Comparison of ENCODE assay signal across 11 cellular contexts in the genomic region with DNA sequence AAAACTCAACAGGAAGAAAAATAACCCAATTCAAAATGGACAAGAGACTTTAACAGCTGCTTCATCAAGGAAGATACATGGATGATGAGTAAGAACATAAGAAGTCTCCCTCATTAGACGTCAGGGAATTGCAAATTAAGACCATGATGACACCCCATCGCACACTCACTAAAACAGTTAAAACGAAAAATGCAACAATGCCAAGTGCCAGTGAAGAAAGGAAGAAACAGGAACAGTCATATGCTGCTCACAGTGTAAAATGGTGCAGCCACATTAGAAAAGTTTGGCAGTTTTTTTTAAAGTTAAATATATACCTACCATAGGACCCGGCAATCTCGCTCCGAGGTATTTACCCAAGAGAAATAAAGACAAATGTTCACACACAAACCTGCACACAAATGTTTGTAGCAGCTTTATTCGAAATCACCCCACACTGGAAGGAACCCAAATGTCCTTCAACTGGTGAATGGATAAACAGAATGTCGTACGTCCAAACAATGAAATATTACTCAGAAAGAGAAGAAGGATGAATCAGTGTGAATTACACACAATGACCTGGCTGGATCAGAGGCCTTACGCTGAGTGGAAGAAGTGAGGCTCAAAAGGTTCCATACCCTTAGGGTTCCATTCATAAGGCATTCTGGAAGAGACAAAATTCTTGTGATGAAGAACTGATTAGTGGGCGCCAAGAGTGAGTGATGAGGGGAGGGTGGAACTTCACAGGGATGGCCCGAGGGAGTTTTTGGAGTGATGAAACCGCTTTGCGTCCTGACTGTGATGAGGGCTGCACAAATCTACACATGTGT.
DNase-seq lines count a peak whose midpoint lies in the region; TF ChIP-seq lines count a peak whose summit lies in the region.
"Had no signal": no experiment of that assay in that cellular context is flagged by ENCODE, and none has a peak within 500 bp of the region (broad histone marks: within the 10 kb centered on the region; RNA-seq: fewer than 3 reads in every experiment).

No MANE protein-coding gene starts in this region.

- H3K36me3 Mint-ChIP-seq in CD4-positive, alpha-beta memory T cell: no peaks in the 10 kb centered on the region

- H3K9me3 ChIP-seq in adipocyte (ENCODE audit: control insufficient read depth, low read length) (no peaks in the 10 kb centered on the region), adrenal gland (replicated peaks in 1 of 3) (no peaks in the 10 kb centered on the region)
- H3K9me3 ChIP-seq in CD4-positive, alpha-beta memory T cell (ENCODE audit: control insufficient read depth in 1 of 2, low read length in 2 of 2): peaks cover 0 to 3% of the 10 kb centered on the region in 2 donors
- H3K9me3 ChIP-seq: prostate gland had no signal

- TF ChIP-seq CTCF in fibroblast of villous mesenchyme (IDR thresholded peaks at IDR 0.05; ENCODE audit: insufficient read depth, low read depth, low read length) (no peak), adrenal gland (IDR thresholded peaks at IDR 0.05) (no peak)

- no peak overlapping the region for H3K27ac Mint-ChIP-seq in CD4-positive, alpha-beta memory T cell
- H3K27ac Mint-ChIP-seq: activated T-cell treated with anti-CD3 and anti-CD28 coated beads, Interleukin-2, amount 50 U/mL, for 24 hours had no signal

- CTCF ChIA-PET in CD4-positive, alpha-beta memory T cell (lab: Charles Lee; ENCODE audit: partially characterized antibody): interaction anchor here (1.0 kb wide), 1 partner anchor 10 kb away, joined by 3 read pairs; no protein-coding TSS in a partner anchor

- no peaks in the 10 kb centered on the region for H3K27me3 ChIP-seq in adipocyte (replicated peaks; ENCODE audit: control insufficient read depth, insufficient read depth, low read length)
- no peaks in the 10 kb centered on the region for H3K27me3 ChIP-seq in CD4-positive, alpha-beta memory T cell (ENCODE audit: insufficient read depth, low read length)
- no peaks in the 10 kb centered on the region for H3K27me3 ChIP-seq in adrenal gland
- H3K27me3 ChIP-seq: cardiac muscle cell had no signal

- intact Hi-C loops in CD4-positive, alpha-beta memory T cell (cut with micrococcal nuclease): no loop called here
- intact Hi-C loops in adrenal gland (cut with DNase I): no loop called here

- peaks cover 52% of the 10 kb centered on the region for H3K4me1 ChIP-seq in adipocyte (ENCODE audit: control insufficient read depth, insufficient read depth, low read length)
- H3K4me1 ChIP-seq in CD4-positive, alpha-beta memory T cell (ENCODE audit: insufficient read depth, low read length): no peaks in the 10 kb centered on the region
- peaks cover 0 to 5% of the 10 kb centered on the region in 2 donors for H3K4me1 ChIP-seq in adrenal gland (replicated peaks in 1 of 2)
- H3K4me1 ChIP-seq: prostate gland had no signal

- peaks cover 5 to 9% of the 10 kb centered on the region in 2 donors for H3K27me3 Mint-ChIP-seq in CD4-positive, alpha-beta memory T cell

- 56 to 67% (median 62%) methylated on average over 14 of the region's 14 CpGs for WGBS in adrenal gland, 4 donors

- peak; percentile 50 for DNase-seq in GM04504 (ENCODE audit: low read depth)
- peak; percentile 86 for DNase-seq in adipocyte (ENCODE audit: low read depth)
- peak; percentile 47 for DNase-seq in fibroblast of villous mesenchyme (ENCODE audit: low read depth)
- DNase-seq in skeletal muscle cell (ENCODE audit: low read depth): peak; percentile 45
- DNase-seq in CD4-positive, alpha-beta memory T cell: no peak
- DNase-seq in NCI-H748 treated with DMSO at 0.1 percent for 48 hours (lab: John Stamatoyannopoulos, UW): no peak
- no peak for DNase-seq in adrenal gland
- no peak for DNase-seq in NCI-H2029 (lab: John Stamatoyannopoulos, UW)
- DNase-seq: activated T-cell treated with anti-CD3 and anti-CD28 coated beads, Interleukin-2, amount 50 U/mL, for 24 hours had no signal

- no peak overlapping the region for H3K27ac ChIP-seq in CD4-positive, alpha-beta memory T cell (ENCODE audit: low read depth, low read length)
- H3K27ac ChIP-seq in adrenal gland: peak overlapping the region in 2 of 5 donors; percentile 43 to 71
- H3K27ac ChIP-seq: cardiac muscle cell, prostate gland had no signal

- peak overlapping the region; percentile 60 for H3K9ac ChIP-seq in adipocyte (ENCODE audit: low read length)

- H3K4me1 Mint-ChIP-seq in CD4-positive, alpha-beta memory T cell: peaks cover 0 to 4% (median under 1%) of the 10 kb centered on the region in 4 donors

- H3K4me3 ChIP-seq in adipocyte (ENCODE audit: low read length) (peak overlapping the region; percentile 62), fibroblast of villous mesenchyme (ENCODE audit: low read depth, low read length) (no peak overlapping the region), skeletal muscle cell (ENCODE audit: low read depth, low read length) (no peak overlapping the region), adrenal gland (no peak overlapping the region)
- no peak overlapping the region for H3K4me3 ChIP-seq in CD4-positive, alpha-beta memory T cell (ENCODE audit: low read length in 2 of 2)
- H3K4me3 ChIP-seq: cardiac muscle cell, prostate gland had no signal

- H3K9me3 Mint-ChIP-seq in CD4-positive, alpha-beta memory T cell: peaks cover 0 to 4% (median 0%) of the 10 kb centered on the region in 8 donors
- H3K9me3 Mint-ChIP-seq: activated T-cell treated with anti-CD3 and anti-CD28 coated beads, Interleukin-2, amount 50 U/mL, for 24 hours had no signal

- POLR2A ChIA-PET in CD4-positive, alpha-beta memory T cell (lab: Charles Lee; ENCODE audit: partially characterized antibody): no interaction called here

- H3K4me3 Mint-ChIP-seq in CD4-positive, alpha-beta memory T cell: no peak overlapping the region
- H3K4me3 Mint-ChIP-seq: activated T-cell treated with anti-CD3 and anti-CD28 coated beads, Interleukin-2, amount 50 U/mL, for 24 hours had no signal

- TF ChIP-seq POLR2A in adrenal gland (IDR thresholded peaks at IDR 0.05): no peak

- H3K36me3 ChIP-seq in adipocyte (ENCODE audit: control insufficient read depth, insufficient read depth, low read length, severe bottlenecking): no peaks in the 10 kb centered on the region
- no peaks in the 10 kb centered on the region for H3K36me3 ChIP-seq in CD4-positive, alpha-beta memory T cell (ENCODE audit: insufficient read depth, low read length)
- H3K36me3 ChIP-seq in adrenal gland (replicated peaks in 1 of 2): no peaks in the 10 kb centered on the region
- H3K36me3 ChIP-seq: cardiac muscle cell, prostate gland had no signal

Comparison
In these comparisons a context has a peak if more than half of its experiments do, and no peak if none do; other contexts are left out.
1. DNase-seq: peak in GM04504 (single experiment), adipocyte (single experiment), fibroblast of villous mesenchyme (single experiment) and skeletal muscle cell (single experiment); none in CD4-positive, alpha-beta memory T cell (0 of 5), NCI-H748 treated with DMSO at 0.1 percent for 48 hours (single experiment), adrenal gland (0 of 7) and NCI-H2029 (single experiment).